Comparison of ENCODE assay signal across 22 cellular contexts in the genomic region with DNA sequence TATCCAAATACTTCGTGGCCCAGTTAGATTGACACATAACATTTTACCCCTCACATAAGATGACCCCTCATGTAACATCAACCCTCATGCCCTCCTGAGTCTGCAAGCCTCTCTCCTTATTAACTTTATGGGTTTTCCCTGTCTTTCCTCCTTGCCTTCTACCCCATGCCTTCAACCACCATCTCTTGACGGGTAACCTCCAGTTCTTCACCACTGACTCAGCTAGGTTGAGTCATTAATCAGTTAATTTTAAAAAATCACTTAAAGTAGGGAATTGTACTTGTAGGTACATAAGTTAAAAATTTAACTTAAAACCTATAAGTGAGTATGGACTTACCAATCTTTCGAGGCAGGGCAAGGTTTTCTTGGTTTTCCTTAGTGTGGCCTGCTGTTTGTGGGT.
DNase-seq lines count a peak whose midpoint lies in the region; ATAC-seq, FAIRE-seq and TF ChIP-seq lines count a peak whose summit lies in the region.
"Had no signal": no experiment of that assay in that cellular context is flagged by ENCODE, and none has a peak within 500 bp of the region (broad histone marks: within the 10 kb centered on the region; RNA-seq: fewer than 3 reads in every experiment).

No MANE protein-coding gene starts in this region.

- peaks cover 6% of the 10 kb centered on the region for H3K9me3 Mint-ChIP-seq in HFFc6
- peaks cover 0 to 4% of the 10 kb centered on the region in 2 donors for H3K9me3 Mint-ChIP-seq in natural killer cell

- H3K4me3 ChIP-seq in bronchial epithelial cell (ENCODE audit: low read depth, low read length): no peak overlapping the region
- H3K4me3 ChIP-seq in PC-3 (ENCODE audit: low read length): no peak overlapping the region
- H3K4me3 ChIP-seq: BLaER1, GM12878, GM23338 had no signal

- H3K27me3 ChIP-seq in bronchial epithelial cell (ENCODE audit: control insufficient read depth, insufficient read depth, low read length): no peaks in the 10 kb centered on the region
- peaks cover 67% of the 10 kb centered on the region for H3K27me3 ChIP-seq in PC-3 (ENCODE audit: low read length)
- H3K27me3 ChIP-seq: BLaER1 had no signal

- intact Hi-C loops in natural killer cell (cut with micrococcal nuclease) (no loop called here), PC-3 (cut with micrococcal nuclease) (no loop called here)

- H3K27ac ChIP-seq in PC-3 (ENCODE audit: low read length): no peak overlapping the region
- H3K27ac ChIP-seq: BLaER1, C4-2B had no signal

- no peak overlapping the region for H3K9ac ChIP-seq in PC-3 (ENCODE audit: low read length)
- H3K9ac ChIP-seq: BLaER1 had no signal

- ATAC-seq in natural killer cell: no peak
- no peak for ATAC-seq in HG02981 (IDR thresholded peaks at IDR 0.05; ENCODE audit: unreplicated experiment)
- no peak for ATAC-seq in PC-3
- ATAC-seq: CD8-positive, alpha-beta T cell; GM12878; GM23338; HCT116 had no signal

- H3K36me3 Mint-ChIP-seq in HFFc6 (ENCODE audit: low read depth) (peaks cover 6% of the 10 kb centered on the region), natural killer cell (no peaks in the 10 kb centered on the region)
- H3K36me3 Mint-ChIP-seq: CD4-positive, CD25-positive, alpha-beta regulatory T cell; CD8-positive, alpha-beta T cell had no signal

- DNase-seq in HFFc6: peak; percentile 24
- DNase-seq in RCC 7860 (ENCODE audit: low spot score): peak; percentile 36
- peak; percentile 26 for DNase-seq in bronchial epithelial cell (ENCODE audit: low read depth)
- peak; percentile 73 for DNase-seq in renal cortical epithelial cell (ENCODE audit: low read depth)
- DNase-seq in natural killer cell: no peak
- DNase-seq in PC-3: no peak
- no peak for DNase-seq in HEK293T (ENCODE audit: extremely low spot score)
- DNase-seq: Caco-2; CD4-positive, CD25-positive, alpha-beta regulatory T cell; CD8-positive, alpha-beta T cell; DMS153; DND-41; GDM1; H9 had no signal

- no peaks in the 10 kb centered on the region for H3F3A ChIP-seq in PC-3 (ENCODE audit: low read length, unreplicated experiment)

- BruUV-seq in PC-3 (replicated peaks; lab: Mats Ljungman, UMichigan): no TSS peak

- H4K20me1 ChIP-seq in PC-3 (ENCODE audit: low read length): no peaks in the 10 kb centered on the region
- H4K20me1 ChIP-seq: BLaER1 had no signal

- no peaks in the 10 kb centered on the region for H3K36me3 ChIP-seq in bronchial epithelial cell (ENCODE audit: control insufficient read depth, insufficient read depth, low read length)
- no peaks in the 10 kb centered on the region for H3K36me3 ChIP-seq in PC-3 (ENCODE audit: low read depth, low read length)
- H3K36me3 ChIP-seq: BLaER1 had no signal

- H3K79me2 ChIP-seq in PC-3 (ENCODE audit: low read length): no peaks in the 10 kb centered on the region

- no peaks in the 10 kb centered on the region for H3K4me1 ChIP-seq in PC-3 (ENCODE audit: insufficient read depth, low read length)
- H3K4me1 ChIP-seq: Caco-2 had no signal

- H3K4me3 Mint-ChIP-seq in HFFc6 (no peak overlapping the region), natural killer cell (no peak overlapping the region)
- H3K4me3 Mint-ChIP-seq: B cell; CD4-positive, CD25-positive, alpha-beta regulatory T cell; CD8-positive, alpha-beta T cell; GM23338; H9 had no signal

- no peak overlapping the region for H3K4me2 ChIP-seq in PC-3 (ENCODE audit: low read length)
- H3K4me2 ChIP-seq: BLaER1, GM23338 had no signal

- H3K9me2 ChIP-seq in PC-3 (replicated peaks; ENCODE audit: low read length): no peaks in the 10 kb centered on the region

- H3K4me1 Mint-ChIP-seq in HFFc6 (ENCODE audit: low read depth) (peaks cover 28% of the 10 kb centered on the region), natural killer cell (no peaks in the 10 kb centered on the region)
- H3K4me1 Mint-ChIP-seq: B cell; CD4-positive, CD25-positive, alpha-beta regulatory T cell had no signal

- H3K9me3 ChIP-seq in PC-3 (ENCODE audit: low read length): no peaks in the 10 kb centered on the region
- H3K9me3 ChIP-seq: Caco-2 had no signal

- TF ChIP-seq CTCF in HFFc6 (IDR thresholded peaks at IDR 0.05) (no peak), bronchial epithelial cell (IDR thresholded peaks at IDR 0.05; ENCODE audit: insufficient read depth, low read length, severe bottlenecking) (no peak), natural killer cell (IDR thresholded peaks at IDR 0.05) (no peak), PC-3 (conservative IDR thresholded peaks at IDR 0.05; ENCODE audit: low read depth, low read length) (no peak)

- H3K27ac Mint-ChIP-seq in HFFc6: no peak overlapping the region
- no peak overlapping the region for H3K27ac Mint-ChIP-seq in natural killer cell
- H3K27ac Mint-ChIP-seq: B cell; CD4-positive, CD25-positive, alpha-beta regulatory T cell; CD8-positive, alpha-beta T cell; GM23338; H9 had no signal

- H3K27me3 Mint-ChIP-seq in HFFc6 (ENCODE audit: insufficient read depth) (peaks cover 24% of the 10 kb centered on the region), natural killer cell (ENCODE audit: low read depth in 2 of 2) (peaks cover 0 to 5% of the 10 kb centered on the region in 2 donors)
- H3K27me3 Mint-ChIP-seq: CD4-positive, CD25-positive, alpha-beta regulatory T cell had no signal

- FAIRE-seq in RCC 7860 (lab: Jason Lieb, UNC) (peak; percentile 79), bronchial epithelial cell (lab: Jason Lieb, UNC) (no peak)
- FAIRE-seq: GM12878, GM19239 had no signal

- no peak overlapping the region for H2AFZ ChIP-seq in PC-3 (ENCODE audit: low read length)
- H2AFZ ChIP-seq: GM23338 had no signal

- POLR2A ChIA-PET in PC-3 (lab: Charles Lee; ENCODE audit: unreplicated experiment) (no interaction called here), HEK293T (lab: Yijun Ruan, JAX) (no interaction called here)

- CTCF ChIA-PET in PC-3 (lab: Charles Lee) (no interaction called here), HEK293T (lab: Yijun Ruan, JAX) (no interaction called here)

TF ChIP-seq in HEK293T, 16 proteins besides CTCF, POLR2A, EP300 and RAD21:
- no peak for TF ChIP-seq LEF1 (IDR thresholded peaks at IDR 0.05; ENCODE audit: borderline replicate concordance)
- no peak for TF ChIP-seq ARNT (IDR thresholded peaks at IDR 0.05)
- no peak for TF ChIP-seq TARDBP (IDR thresholded peaks at IDR 0.05)
- TF ChIP-seq ELF4 (IDR thresholded peaks at IDR 0.05): no peak
- TF ChIP-seq ZNF384 (IDR thresholded peaks at IDR 0.05): no peak
- TF ChIP-seq FOXM1 (IDR thresholded peaks at IDR 0.05; ENCODE audit: borderline replicate concordance): no peak
- TF ChIP-seq SUZ12 (IDR thresholded peaks at IDR 0.05): no peak
- TF ChIP-seq L3MBTL2 (conservative IDR thresholded peaks at IDR 0.05): no peak
- TF ChIP-seq SP1 (IDR thresholded peaks at IDR 0.05): no peak
- no peak for TF ChIP-seq NFRKB (IDR thresholded peaks at IDR 0.05)
- TF ChIP-seq FOXK2 (IDR thresholded peaks at IDR 0.05): no peak
- no peak for TF ChIP-seq HDGF (IDR thresholded peaks at IDR 0.05; ENCODE audit: borderline replicate concordance)
- no peak for TF ChIP-seq CTBP1 (IDR thresholded peaks at IDR 0.05; ENCODE audit: borderline replicate concordance)
- no peak for TF ChIP-seq BHLHE40 (IDR thresholded peaks at IDR 0.05; ENCODE audit: borderline replicate concordance)
- no peak for TF ChIP-seq FOXA1 (IDR thresholded peaks at IDR 0.05)
- TF ChIP-seq PKNOX1 (IDR thresholded peaks at IDR 0.05): no peak
TF ChIP-seq in HEK293T: peak in this region for 0.

Comparison
In these comparisons a context has a peak if more than half of its experiments do, and no peak if none do; other contexts are left out.
1. DNase-seq: peak in HFFc6 (single experiment), RCC 7860 (single experiment), bronchial epithelial cell (single experiment) and renal cortical epithelial cell (single experiment); none in natural killer cell (single experiment), PC-3 (single experiment) and HEK293T (single experiment).